1 cellular context compared by ENCODE assay signal in the genomic region with DNA sequence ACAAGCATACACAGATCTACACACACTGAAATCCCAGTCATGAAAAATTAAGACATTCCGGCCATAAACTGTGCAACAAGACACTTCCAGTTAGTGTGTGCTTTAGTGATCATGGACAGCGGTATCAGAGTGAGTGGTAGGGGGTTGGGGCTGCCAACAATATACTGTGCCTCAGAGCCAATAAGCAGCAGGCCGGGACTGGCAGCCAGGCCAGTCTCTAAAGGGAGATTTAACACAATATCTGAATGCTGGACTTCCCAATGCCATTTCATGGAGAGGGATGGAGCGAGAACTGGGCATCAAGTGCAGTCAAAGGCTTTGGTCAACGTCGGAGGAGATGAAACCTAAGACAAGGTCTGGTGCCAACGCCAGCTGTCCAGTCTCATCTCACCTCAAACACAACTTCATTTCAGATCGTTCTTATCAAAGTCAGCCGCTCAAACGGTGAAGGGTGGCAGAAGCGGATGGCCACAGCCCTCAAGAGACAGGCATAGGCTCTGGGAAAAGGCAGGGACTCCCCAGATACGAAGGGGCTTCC.
TF ChIP-seq lines count a peak whose summit lies in the region.

No MANE protein-coding gene starts in this region.

TF ChIP-seq in GM23338, 12 proteins besides CTCF, POLR2A, EP300 and RAD21 (continued from another document):
- TF ChIP-seq, protein P1, sequence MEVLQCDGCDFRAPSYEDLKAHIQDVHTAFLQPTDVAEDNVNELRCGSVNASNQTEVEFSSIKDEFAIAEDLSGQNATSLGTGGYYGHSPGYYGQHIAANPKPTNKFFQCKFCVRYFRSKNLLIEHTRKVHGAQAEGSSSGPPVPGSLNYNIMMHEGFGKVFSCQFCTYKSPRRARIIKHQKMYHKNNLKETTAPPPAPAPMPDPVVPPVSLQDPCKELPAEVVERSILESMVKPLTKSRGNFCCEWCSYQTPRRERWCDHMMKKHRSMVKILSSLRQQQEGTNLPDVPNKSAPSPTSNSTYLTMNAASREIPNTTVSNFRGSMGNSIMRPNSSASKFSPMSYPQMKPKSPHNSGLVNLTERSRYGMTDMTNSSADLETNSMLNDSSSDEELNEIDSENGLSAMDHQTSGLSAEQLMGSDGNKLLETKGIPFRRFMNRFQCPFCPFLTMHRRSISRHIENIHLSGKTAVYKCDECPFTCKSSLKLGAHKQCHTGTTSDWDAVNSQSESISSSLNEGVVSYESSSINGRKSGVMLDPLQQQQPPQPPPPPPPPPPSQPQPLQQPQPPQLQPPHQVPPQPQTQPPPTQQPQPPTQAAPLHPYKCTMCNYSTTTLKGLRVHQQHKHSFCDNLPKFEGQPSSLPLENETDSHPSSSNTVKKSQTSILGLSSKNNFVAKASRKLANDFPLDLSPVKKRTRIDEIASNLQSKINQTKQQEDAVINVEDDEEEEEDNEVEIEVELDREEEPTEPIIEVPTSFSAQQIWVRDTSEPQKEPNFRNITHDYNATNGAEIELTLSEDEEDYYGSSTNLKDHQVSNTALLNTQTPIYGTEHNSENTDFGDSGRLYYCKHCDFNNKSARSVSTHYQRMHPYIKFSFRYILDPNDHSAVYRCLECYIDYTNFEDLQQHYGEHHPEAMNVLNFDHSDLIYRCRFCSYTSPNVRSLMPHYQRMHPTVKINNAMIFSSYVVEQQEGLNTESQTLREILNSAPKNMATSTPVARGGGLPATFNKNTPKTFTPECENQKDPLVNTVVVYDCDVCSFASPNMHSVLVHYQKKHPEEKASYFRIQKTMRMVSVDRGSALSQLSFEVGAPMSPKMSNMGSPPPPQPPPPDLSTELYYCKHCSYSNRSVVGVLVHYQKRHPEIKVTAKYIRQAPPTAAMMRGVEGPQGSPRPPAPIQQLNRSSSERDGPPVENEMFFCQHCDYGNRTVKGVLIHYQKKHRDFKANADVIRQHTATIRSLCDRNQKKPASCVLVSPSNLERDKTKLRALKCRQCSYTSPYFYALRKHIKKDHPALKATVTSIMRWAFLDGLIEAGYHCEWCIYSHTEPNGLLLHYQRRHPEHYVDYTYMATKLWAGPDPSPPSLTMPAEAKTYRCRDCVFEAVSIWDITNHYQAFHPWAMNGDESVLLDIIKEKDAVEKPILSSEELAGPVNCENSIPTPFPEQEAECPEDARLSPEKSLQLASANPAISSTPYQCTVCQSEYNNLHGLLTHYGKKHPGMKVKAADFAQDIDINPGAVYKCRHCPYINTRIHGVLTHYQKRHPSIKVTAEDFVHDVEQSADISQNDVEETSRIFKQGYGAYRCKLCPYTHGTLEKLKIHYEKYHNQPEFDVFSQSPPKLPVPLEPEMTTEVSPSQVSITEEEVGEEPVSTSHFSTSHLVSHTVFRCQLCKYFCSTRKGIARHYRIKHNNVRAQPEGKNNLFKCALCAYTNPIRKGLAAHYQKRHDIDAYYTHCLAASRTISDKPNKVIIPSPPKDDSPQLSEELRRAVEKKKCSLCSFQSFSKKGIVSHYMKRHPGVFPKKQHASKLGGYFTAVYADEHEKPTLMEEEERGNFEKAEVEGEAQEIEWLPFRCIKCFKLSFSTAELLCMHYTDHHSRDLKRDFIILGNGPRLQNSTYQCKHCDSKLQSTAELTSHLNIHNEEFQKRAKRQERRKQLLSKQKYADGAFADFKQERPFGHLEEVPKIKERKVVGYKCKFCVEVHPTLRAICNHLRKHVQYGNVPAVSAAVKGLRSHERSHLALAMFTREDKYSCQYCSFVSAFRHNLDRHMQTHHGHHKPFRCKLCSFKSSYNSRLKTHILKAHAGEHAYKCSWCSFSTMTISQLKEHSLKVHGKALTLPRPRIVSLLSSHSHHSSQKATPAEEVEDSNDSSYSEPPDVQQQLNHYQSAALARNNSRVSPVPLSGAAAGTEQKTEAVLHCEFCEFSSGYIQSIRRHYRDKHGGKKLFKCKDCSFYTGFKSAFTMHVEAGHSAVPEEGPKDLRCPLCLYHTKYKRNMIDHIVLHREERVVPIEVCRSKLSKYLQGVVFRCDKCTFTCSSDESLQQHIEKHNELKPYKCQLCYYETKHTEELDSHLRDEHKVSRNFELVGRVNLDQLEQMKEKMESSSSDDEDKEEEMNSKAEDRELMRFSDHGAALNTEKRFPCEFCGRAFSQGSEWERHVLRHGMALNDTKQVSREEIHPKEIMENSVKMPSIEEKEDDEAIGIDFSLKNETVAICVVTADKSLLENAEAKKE (CRISPR knock-in tag; IDR thresholded peaks at IDR 0.05): no peak
- TF ChIP-seq ZNF331 (CRISPR knock-in tag; IDR thresholded peaks at IDR 0.05; ENCODE audit: low read depth) (no peak), EZH2phosphoT487 (IDR thresholded peaks at IDR 0.05; ENCODE audit: unreplicated experiment) (no peak), CREB1 (CRISPR knock-in tag; IDR thresholded peaks at IDR 0.05; ENCODE audit: low read depth) (no peak), STAT1 (IDR thresholded peaks at IDR 0.05; ENCODE audit: unreplicated experiment) (no peak), JUNB (IDR thresholded peaks at IDR 0.05; ENCODE audit: unreplicated experiment) (no peak), NANOG (IDR thresholded peaks at IDR 0.05; ENCODE audit: borderline replicate concordance) (no peak), POLR2AphosphoS5 (IDR thresholded peaks at IDR 0.05; ENCODE audit: low read depth) (no peak)
- TF ChIP-seq, protein P2, sequence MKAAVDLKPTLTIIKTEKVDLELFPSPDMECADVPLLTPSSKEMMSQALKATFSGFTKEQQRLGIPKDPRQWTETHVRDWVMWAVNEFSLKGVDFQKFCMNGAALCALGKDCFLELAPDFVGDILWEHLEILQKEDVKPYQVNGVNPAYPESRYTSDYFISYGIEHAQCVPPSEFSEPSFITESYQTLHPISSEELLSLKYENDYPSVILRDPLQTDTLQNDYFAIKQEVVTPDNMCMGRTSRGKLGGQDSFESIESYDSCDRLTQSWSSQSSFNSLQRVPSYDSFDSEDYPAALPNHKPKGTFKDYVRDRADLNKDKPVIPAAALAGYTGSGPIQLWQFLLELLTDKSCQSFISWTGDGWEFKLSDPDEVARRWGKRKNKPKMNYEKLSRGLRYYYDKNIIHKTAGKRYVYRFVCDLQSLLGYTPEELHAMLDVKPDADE (IDR thresholded peaks at IDR 0.05): no peak
